1 cellular context compared by ENCODE assay signal in genomic region chr6:135231469-135231844, GRCh38.
TF ChIP-seq lines count a peak whose summit lies in the region.

No MANE protein-coding gene starts in this region.

TF ChIP-seq in WTC11, 78 proteins besides CTCF, POLR2A, EP300 and RAD21 (continued from another document):
- TF ChIP-seq PRDM15 (CRISPR knock-in tag; IDR thresholded peaks at IDR 0.05) = no peak
TF ChIP-seq in WTC11: peak in this region for 0.
